8 cellular contexts compared by ENCODE assay signal in the genomic region with DNA sequence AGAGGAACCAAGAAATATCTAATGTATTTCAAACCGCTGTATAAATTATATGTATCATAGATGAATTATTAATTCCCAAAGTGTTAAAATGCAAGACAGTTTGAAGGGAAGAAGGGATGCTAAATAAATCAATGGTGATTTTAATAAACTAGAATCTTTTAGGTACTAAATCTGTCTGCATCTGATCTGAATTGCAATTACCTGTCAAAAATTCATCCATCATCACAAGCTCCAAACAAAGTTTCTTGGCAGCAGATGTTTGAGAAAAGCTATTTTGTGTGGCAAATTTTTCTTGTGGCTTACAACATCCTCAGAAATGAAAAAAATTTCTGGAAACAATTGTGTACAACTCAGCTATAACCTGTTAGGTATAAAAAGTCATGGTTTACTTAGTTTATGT.
"Had no signal": no experiment of that assay in that cellular context is flagged by ENCODE, and none has a peak within 500 bp of the region (broad histone marks: within the 10 kb centered on the region; RNA-seq: fewer than 3 reads in every experiment).

No MANE protein-coding gene starts in this region.

- H3K9ac ChIP-seq: GM23248 had no signal

- H3K9me3 ChIP-seq: HAP-1 had no signal

- H3K36me3 ChIP-seq: HAP-1 had no signal

- H3K4me3 ChIP-seq: GM23248, GM23338, HAP-1 had no signal

- H3K27ac ChIP-seq: GM23248 had no signal

- H3K4me2 ChIP-seq: GM23338 had no signal

- DNase-seq: GM23248, GOT3, H7, H9, HCEC 1CT, HFFc6 had no signal

- H2AFZ ChIP-seq: GM23248, GM23338 had no signal
